ENCODE assay signal across 9 cellular contexts in genomic region chr11:9138612-9139579, GRCh38. TPM values are rescaled to one million over a fixed set of nuclear protein-coding genes. Genes with fewer than 3 reads are reported as not detected.
A peak's percentile ranks its signal among the peaks of the same experiment; 100 is the strongest.
DNase-seq lines count a peak whose midpoint lies in the region; ATAC-seq and TF ChIP-seq lines count a peak whose summit lies in the region.
"Had no signal": no experiment of that assay in that cellular context is flagged by ENCODE, and none has a peak within 500 bp of the region (broad histone marks: within the 10 kb centered on the region; RNA-seq: fewer than 3 reads in every experiment).

No MANE protein-coding gene starts in this region.

- TF ChIP-seq CTCF in astrocyte of the spinal cord (IDR thresholded peaks at IDR 0.05; ENCODE audit: low read depth, low read length) (no peak), liver (IDR thresholded peaks at IDR 0.05; ENCODE audit: low read depth, low read length, missing input control) (no peak), mesothelial cell of epicardium (IDR thresholded peaks at IDR 0.05; ENCODE audit: unreplicated experiment) (no peak)

- H3K27ac Mint-ChIP-seq in mesothelial cell of epicardium: no peak overlapping the region

- ATAC-seq in GM19397 (IDR thresholded peaks at IDR 0.05; ENCODE audit: unreplicated experiment) (no peak), HG02571 (IDR thresholded peaks at IDR 0.05; ENCODE audit: unreplicated experiment) (no peak), HG03565 (IDR thresholded peaks at IDR 0.05; ENCODE audit: unreplicated experiment) (no peak)

- H3K4me1 Mint-ChIP-seq in mesothelial cell of epicardium: peaks cover 2% of the 10 kb centered on the region

- 0 out of 2 replicates have a peak, but pooled peaks cover 4% of the 10 kb centered on the region for H3K79me2 ChIP-seq in GM23248 (ENCODE audit: insufficient read depth)

- H2AFZ ChIP-seq in GM23248: no peak overlapping the region

- 65% methylated on average over 18 of the region's 18 CpGs for WGBS in GM23248 (ENCODE audit: low coverage in 1 of 2, low lambda C conversion rate in 2 of 2, missing lambda C conversion rate in 2 of 2), 2 experiments
- 66% methylated on average over 18 of the region's 18 CpGs for WGBS in liver

- H3K4me3 ChIP-seq in GM23248 (no peak overlapping the region), astrocyte of the spinal cord (ENCODE audit: low read depth, low read length) (no peak overlapping the region), liver (ENCODE audit: low read depth in 1 of 3, low read length in 3 of 3) (no peak overlapping the region)

- no peaks in the 10 kb centered on the region for H3K9me3 Mint-ChIP-seq in mesothelial cell of epicardium
- H3K9me3 Mint-ChIP-seq: nephron had no signal

- H4K20me1 ChIP-seq in GM23248 (ENCODE audit: insufficient read depth): no peaks in the 10 kb centered on the region

- H3K4me2 ChIP-seq in GM23248 (ENCODE audit: unreplicated experiment): peak overlapping the region; percentile 29

- in situ Hi-C loops in GM23248 (cut with MboI) (no loop called here), astrocyte of the spinal cord (cut with HindIII; ENCODE audit: low sequenced_read_pairs) (no loop called here)

- H3K4me1 ChIP-seq in GM23248 (ENCODE audit: insufficient read depth) (peaks cover 12% of the 10 kb centered on the region), liver (ENCODE audit: control insufficient read depth in 4 of 4, insufficient read depth in 4 of 4, low read length in 3 of 4) (peaks cover 0 to 23% (median 13%) of the 10 kb centered on the region in 4 donors)

- H3K36me3 Mint-ChIP-seq in mesothelial cell of epicardium: peaks cover 39% of the 10 kb centered on the region

- H3K36me3 ChIP-seq in GM23248 (ENCODE audit: low read depth) (peaks cover 61% of the 10 kb centered on the region), liver (ENCODE audit: control insufficient read depth in 4 of 4, insufficient read depth in 3 of 4, low read depth in 1 of 4, low read length in 3 of 4) (peaks cover 2 to 34% (median 19%) of the 10 kb centered on the region in 4 donors)

- no peaks in the 10 kb centered on the region for H3K9me3 ChIP-seq in GM23248 (ENCODE audit: low read depth)
- no peaks in the 10 kb centered on the region for H3K9me3 ChIP-seq in liver (ENCODE audit: control insufficient read depth in 4 of 4, low read length in 3 of 4)

- peaks cover 29% of the 10 kb centered on the region for H3F3A ChIP-seq in GM23248 (ENCODE audit: insufficient read depth)

- no peaks in the 10 kb centered on the region for H3K9me2 ChIP-seq in GM23248 (ENCODE audit: insufficient read depth)

- H3K9ac ChIP-seq in GM23248: no peak overlapping the region
- no peak overlapping the region for H3K9ac ChIP-seq in liver (ENCODE audit: low read depth in 1 of 2, low read length in 2 of 2)

- peak overlapping the region; percentile 42 for H3K27ac ChIP-seq in GM23248
- peak overlapping the region; percentile 70 to 78 for H3K27ac ChIP-seq in liver (ENCODE audit: low read depth in 1 of 2, low read length in 2 of 2)

- no peak overlapping the region for H3K4me3 Mint-ChIP-seq in mesothelial cell of epicardium
- H3K4me3 Mint-ChIP-seq: nephron had no signal

- H3K27me3 ChIP-seq in GM23248 (replicated peaks; ENCODE audit: insufficient read depth) (no peaks in the 10 kb centered on the region), liver (ENCODE audit: control insufficient read depth in 4 of 4, insufficient read depth in 4 of 4, low read length in 3 of 4) (no peaks in the 10 kb centered on the region)

- DNase-seq in GM23248 (peak; percentile 93), NCI-H345 treated with DMSO at 0.1 percent for 48 hours (lab: John Stamatoyannopoulos, UW; ENCODE audit: unreplicated experiment) (peak; percentile 96), astrocyte of the spinal cord (ENCODE audit: low read depth, low spot score) (peak; percentile 93), mesothelial cell of epicardium (ENCODE audit: low spot score in 2 of 2, unreplicated experiment in 2 of 2) (no peak)

- TF ChIP-seq RAD21 in liver (IDR thresholded peaks at IDR 0.05): no peak

- no peaks in the 10 kb centered on the region for H3K27me3 Mint-ChIP-seq in mesothelial cell of epicardium (ENCODE audit: low read depth)

TF ChIP-seq in liver, 16 proteins besides CTCF, POLR2A, EP300 and RAD21:
- no peak for TF ChIP-seq HNF4G (IDR thresholded peaks at IDR 0.05)
- peak; percentile 67 to 87 for TF ChIP-seq JUND (IDR thresholded peaks at IDR 0.05)
- TF ChIP-seq YY1 (IDR thresholded peaks at IDR 0.05): no peak
- TF ChIP-seq FOXA1 (IDR thresholded peaks at IDR 0.05): no peak
- TF ChIP-seq MAX (IDR thresholded peaks at IDR 0.05): peak; percentile 22
- no peak for TF ChIP-seq FOXA2 (IDR thresholded peaks at IDR 0.05)
- TF ChIP-seq GABPA (IDR thresholded peaks at IDR 0.05 in 1 of 2, conservative IDR thresholded peaks at IDR 0.05 in 1 of 2): peak in 1 of 2 donors; percentile 62
- no peak for TF ChIP-seq ZBTB33 (IDR thresholded peaks at IDR 0.05)
- no peak for TF ChIP-seq RXRA (IDR thresholded peaks at IDR 0.05)
- TF ChIP-seq EGR1 (IDR thresholded peaks at IDR 0.05; ENCODE audit: low read depth in 2 of 2): no peak
- TF ChIP-seq ATF3 (IDR thresholded peaks at IDR 0.05): peak; percentile 23
- no peak for TF ChIP-seq TAF1 (conservative IDR thresholded peaks at IDR 0.05)
- TF ChIP-seq SP1 (IDR thresholded peaks at IDR 0.05): no peak
TF ChIP-seq in liver: peak in this region for 4.

RNA-seq across cellular contexts. Expression of gene SCUBE2, which starts 47.5 kb away (rescaled TPM):
- total RNA-seq in GM23248 (2014; rRNA removed; shearing (Covaris generic)): 3.5 and 10.7 TPM in 2 replicates
- polyA plus RNA-seq in GM23248 (2016; fragmentation: Nextera tagmentation; extraction: Ambion mirVana): 0.67 and 1.3 TPM in 2 replicates
- 1 to 10 TPM in 1 of 2 donors, under 1 TPM in 1; 0.14 to 1.4 TPM for total RNA-seq in liver
- polyA plus RNA-seq in liver: under 1 TPM in 1 of 2 donors, not detected in 1; 0.42 TPM
- total RNA-seq in mesothelial cell of epicardium: 1.1 to 1.7 TPM (median 1.5 TPM) in 3 replicates

Comparison
In these comparisons a context has a peak if more than half of its experiments do, and no peak if none do; other contexts are left out.
1. DNase-seq: peak in GM23248 (single experiment), NCI-H345 treated with DMSO at 0.1 percent for 48 hours (single experiment) and astrocyte of the spinal cord (single experiment); none in mesothelial cell of epicardium (0 of 2).